ENCODE assay signal across 27 cellular contexts in the genomic region with DNA sequence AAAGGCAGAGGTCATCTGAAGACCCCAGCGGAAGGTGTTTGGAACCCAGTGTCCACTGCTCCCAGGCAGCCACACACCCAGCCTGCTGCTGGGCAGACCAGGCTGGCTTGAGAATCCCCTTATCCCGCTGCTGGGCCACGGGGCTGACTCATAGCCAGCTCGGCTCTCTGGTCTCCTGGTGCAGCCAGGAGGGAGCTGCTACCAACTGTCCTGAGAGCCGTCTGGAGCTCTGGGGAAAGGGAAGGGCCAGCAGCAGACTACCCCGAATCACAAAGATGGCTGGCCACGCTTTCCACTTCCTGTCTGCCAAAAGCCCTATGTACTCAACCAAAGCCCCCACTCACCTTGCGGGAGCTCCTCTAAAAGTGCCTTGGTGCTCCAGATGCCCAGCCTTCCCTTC. TPM values are rescaled to one million over a fixed set of nuclear protein-coding genes. Genes with fewer than 3 reads are reported as not detected.
DNase-seq lines count a peak whose midpoint lies in the region; ATAC-seq and TF ChIP-seq lines count a peak whose summit lies in the region.
"Had no signal": no experiment of that assay in that cellular context is flagged by ENCODE, and none has a peak within 500 bp of the region (broad histone marks: within the 10 kb centered on the region; RNA-seq: fewer than 3 reads in every experiment).

No MANE protein-coding gene starts in this region.

- H3K4me3 ChIP-seq in OCI-LY1 (ENCODE audit: low read depth, low read length, poor library complexity, severe bottlenecking), result no peak overlapping the region
- no peak overlapping the region for H3K4me3 ChIP-seq in endodermal cell (ENCODE audit: low read length)
- H3K4me3 ChIP-seq: lung, sigmoid colon, testis had no signal

- CTCF ChIA-PET in activated CD8-positive, alpha-beta T cell treated with anti-CD3 and anti-CD28 coated beads, Interleukin-2, amount 10 ng/mL, durations not matched to agents 7 days and 5 days (lab: Charles Lee), result interaction anchor here (2.3 to 4.0 kb wide), 4 partner anchors 9 to 153 kb away, joined by 8 to 46 read pairs (median 21); no protein-coding TSS in a partner anchor
- CTCF ChIA-PET in activated CD8-positive, alpha-beta T cell treated with anti-CD3 and anti-CD28 coated beads for 36 hours (lab: Charles Lee), result interaction anchor here (0.8 to 6.4 kb wide), 2 partner anchors 56 to 153 kb away, joined by 3 to 43 read pairs; no protein-coding TSS in a partner anchor

- H3F3A ChIP-seq in OCI-LY1 (ENCODE audit: insufficient read depth, low read length), result peaks cover 8% of the 10 kb centered on the region; the same call in 1 of the 2 replicates

- peaks cover 6% of the 10 kb centered on the region for H3K27me3 Mint-ChIP-seq in activated CD8-positive, alpha-beta T cell treated with anti-CD3 and anti-CD28 coated beads, Interleukin-2, amount 10 ng/mL, durations not matched to agents 7 days and 5 days (ENCODE audit: low read depth)
- H3K27me3 Mint-ChIP-seq in activated CD8-positive, alpha-beta T cell treated with anti-CD3 and anti-CD28 coated beads for 36 hours, result no peaks in the 10 kb centered on the region
- no peaks in the 10 kb centered on the region for H3K27me3 Mint-ChIP-seq in stimulated activated naive B cell treated with anti-CD40 and anti-IgM and Interleukin-4, amounts not matched to agents 10 μg/mL and 1 μg/mL and 100 μg/mL, for 72 hours
- H3K27me3 Mint-ChIP-seq in endodermal cell (ENCODE audit: insufficient read depth), result no peaks in the 10 kb centered on the region
- no peaks in the 10 kb centered on the region for H3K27me3 Mint-ChIP-seq in effector memory CD8-positive, alpha-beta T cell
- H3K27me3 Mint-ChIP-seq: CD4-positive, alpha-beta T cell had no signal

- H3K4me1 Mint-ChIP-seq in activated CD8-positive, alpha-beta T cell treated with anti-CD3 and anti-CD28 coated beads, Interleukin-2, amount 10 ng/mL, durations not matched to agents 7 days and 5 days (ENCODE audit: low read depth), result peaks cover 20% of the 10 kb centered on the region
- H3K4me1 Mint-ChIP-seq in activated CD8-positive, alpha-beta T cell treated with anti-CD3 and anti-CD28 coated beads for 36 hours (ENCODE audit: low read depth), result peaks cover 11% of the 10 kb centered on the region
- peaks cover 35 to 63% of the 10 kb centered on the region in 2 donors for H3K4me1 Mint-ChIP-seq in stimulated activated naive B cell treated with anti-CD40 and anti-IgM and Interleukin-4, amounts not matched to agents 10 μg/mL and 1 μg/mL and 100 μg/mL, for 72 hours
- peaks cover 17% of the 10 kb centered on the region for H3K4me1 Mint-ChIP-seq in endodermal cell
- H3K4me1 Mint-ChIP-seq in effector memory CD8-positive, alpha-beta T cell (ENCODE audit: low read depth in 2 of 2), result peaks cover 4 to 6% of the 10 kb centered on the region in 2 donors

- WGBS in endodermal cell (ENCODE audit: insufficient coverage in 1 of 2, insufficient read length in 1 of 2), 2 experiments, result 77 to 89% methylated on average over 6 to 8 of the region's 8 CpGs

- intact Hi-C loops in activated CD8-positive, alpha-beta T cell treated with anti-CD3 and anti-CD28 coated beads for 36 hours (cut with micrococcal nuclease), result loop anchor here (5.0 kb wide), 1 partner anchor 155 kb away; no protein-coding TSS in a partner anchor

- H3K9ac ChIP-seq in OCI-LY1 (ENCODE audit: low read length) (no peak overlapping the region), endodermal cell (ENCODE audit: extremely low read depth, low read length, poor library complexity, severe bottlenecking) (no peak overlapping the region)

- POLR2A ChIA-PET in activated CD8-positive, alpha-beta T cell treated with anti-CD3 and anti-CD28 coated beads, Interleukin-2, amount 10 ng/mL, durations not matched to agents 7 days and 5 days (lab: Charles Lee), result interaction anchor here (1.5 kb wide), 1 partner anchor 37 kb away, joined by 8 read pairs; no protein-coding TSS in a partner anchor
- POLR2A ChIA-PET in activated CD8-positive, alpha-beta T cell treated with anti-CD3 and anti-CD28 coated beads for 36 hours (lab: Charles Lee), result no interaction called here

- no peak overlapping the region for H3K27ac Mint-ChIP-seq in activated CD8-positive, alpha-beta T cell treated with anti-CD3 and anti-CD28 coated beads, Interleukin-2, amount 10 ng/mL, durations not matched to agents 7 days and 5 days
- H3K27ac Mint-ChIP-seq in activated CD8-positive, alpha-beta T cell treated with anti-CD3 and anti-CD28 coated beads for 36 hours, result no peak overlapping the region
- H3K27ac Mint-ChIP-seq in stimulated activated naive B cell treated with anti-CD40 and anti-IgM and Interleukin-4, amounts not matched to agents 10 μg/mL and 1 μg/mL and 100 μg/mL, for 72 hours, result peak overlapping the region; percentile 68
- H3K27ac Mint-ChIP-seq in endodermal cell, result no peak overlapping the region
- no peak overlapping the region for H3K27ac Mint-ChIP-seq in effector memory CD8-positive, alpha-beta T cell
- H3K27ac Mint-ChIP-seq: activated CD4-positive, alpha-beta T cell treated with anti-CD3 and anti-CD28 coated beads, Interleukin-2, amount 10 ng/mL, durations not matched to agents 7 days and 5 days; activated T-cell treated with anti-CD3 and anti-CD28 coated beads, Interleukin-2, amount 50 U/mL, for 72 hours; CD4-positive, alpha-beta T cell had no signal

- no peaks in the 10 kb centered on the region for H3K9me3 Mint-ChIP-seq in activated CD8-positive, alpha-beta T cell treated with anti-CD3 and anti-CD28 coated beads, Interleukin-2, amount 10 ng/mL, durations not matched to agents 7 days and 5 days (ENCODE audit: insufficient read depth)
- H3K9me3 Mint-ChIP-seq in activated CD8-positive, alpha-beta T cell treated with anti-CD3 and anti-CD28 coated beads for 36 hours, result no peaks in the 10 kb centered on the region
- H3K9me3 Mint-ChIP-seq in stimulated activated naive B cell treated with anti-CD40 and anti-IgM and Interleukin-4, amounts not matched to agents 10 μg/mL and 1 μg/mL and 100 μg/mL, for 72 hours, result no peaks in the 10 kb centered on the region
- peaks cover 4% of the 10 kb centered on the region for H3K9me3 Mint-ChIP-seq in endodermal cell
- no peaks in the 10 kb centered on the region for H3K9me3 Mint-ChIP-seq in effector memory CD8-positive, alpha-beta T cell
- H3K9me3 Mint-ChIP-seq: activated CD4-positive, alpha-beta T cell treated with anti-CD3 and anti-CD28 coated beads, Interleukin-2, amount 10 ng/mL, durations not matched to agents 7 days and 5 days; activated T-cell treated with anti-CD3 and anti-CD28 coated beads, Interleukin-2, amount 50 U/mL, for 72 hours; CD4-positive, alpha-beta T cell; neural crest cell had no signal

- H2AFZ ChIP-seq in OCI-LY1 (ENCODE audit: low read length), result no peak overlapping the region

- H3K4me1 ChIP-seq in OCI-LY1 (ENCODE audit: insufficient read depth, low read length, severe bottlenecking) (peaks cover 91% of the 10 kb centered on the region), endodermal cell (ENCODE audit: control insufficient read depth, insufficient read depth, low read length) (no peaks in the 10 kb centered on the region)

- H3K9me3 ChIP-seq in OCI-LY1 (ENCODE audit: low read length) (no peaks in the 10 kb centered on the region), endodermal cell (ENCODE audit: control insufficient read depth, low read length) (no peaks in the 10 kb centered on the region)
- H3K9me3 ChIP-seq: testis had no signal

- DNase-seq in activated CD8-positive, alpha-beta T cell treated with anti-CD3 and anti-CD28 coated beads, Interleukin-2, amount 10 ng/mL, durations not matched to agents 7 days and 5 days, result peak; percentile 19
- DNase-seq in activated CD8-positive, alpha-beta T cell treated with anti-CD3 and anti-CD28 coated beads for 36 hours, result no peak
- peak; percentile 28 for DNase-seq in iris pigment epithelial cell (ENCODE audit: low read depth)
- no peak for DNase-seq in stimulated activated naive B cell treated with anti-CD40 and anti-IgM and Interleukin-4, amounts not matched to agents 10 μg/mL and 1 μg/mL and 100 μg/mL, for 72 hours
- DNase-seq in endodermal cell, result no peak
- no peak for DNase-seq in effector memory CD8-positive, alpha-beta T cell
- DNase-seq: 8988T; activated CD4-positive, alpha-beta T cell treated with anti-CD3 and anti-CD28 coated beads, Interleukin-2, amount 10 ng/mL, durations not matched to agents 7 days and 5 days; activated naive CD4-positive, alpha-beta T cell treated with anti-CD3 and anti-CD28 coated beads, Interleukin-2, amount 50 U/mL, for 16 hours; activated T-cell treated with anti-CD3 and anti-CD28 coated beads, Interleukin-2, amount 50 U/mL, for 72 hours; amniotic stem cell; CD4-positive, alpha-beta T cell; kidney glomerular epithelial cell; NCI-H1417 treated with DMSO at 0.1 percent for 48 hours; NCI-H2081 treated with DMSO at 0.1 percent for 48 hours; NCI-H345; NCI-H748 treated with DMSO at 0.1 percent for 48 hours; sigmoid colon; stimulated activated naive CD4-positive, alpha-beta T cell treated with Interleukin-2 at 50 U/mL for 16 hours; testis had no signal

- H3K36me3 Mint-ChIP-seq in activated CD8-positive, alpha-beta T cell treated with anti-CD3 and anti-CD28 coated beads, Interleukin-2, amount 10 ng/mL, durations not matched to agents 7 days and 5 days (ENCODE audit: low read depth), result peaks cover 2% of the 10 kb centered on the region
- H3K36me3 Mint-ChIP-seq in activated CD8-positive, alpha-beta T cell treated with anti-CD3 and anti-CD28 coated beads for 36 hours (ENCODE audit: low read depth), result no peaks in the 10 kb centered on the region
- H3K36me3 Mint-ChIP-seq in stimulated activated naive B cell treated with anti-CD40 and anti-IgM and Interleukin-4, amounts not matched to agents 10 μg/mL and 1 μg/mL and 100 μg/mL, for 72 hours, result peaks cover 60 to 69% of the 10 kb centered on the region in 2 donors
- H3K36me3 Mint-ChIP-seq in endodermal cell (ENCODE audit: low read depth), result peaks cover 31% of the 10 kb centered on the region
- no peaks in the 10 kb centered on the region for H3K36me3 Mint-ChIP-seq in effector memory CD8-positive, alpha-beta T cell (ENCODE audit: insufficient read depth)

- H3K36me3 ChIP-seq in OCI-LY1 (ENCODE audit: insufficient read depth, low read length) (no peaks in the 10 kb centered on the region), endodermal cell (ENCODE audit: control insufficient read depth, insufficient read depth, low read length) (peaks cover 16% of the 10 kb centered on the region)

- ATAC-seq in activated CD8-positive, alpha-beta T cell treated with anti-CD3 and anti-CD28 coated beads, Interleukin-2, amount 10 ng/mL, durations not matched to agents 7 days and 5 days, result no peak
- no peak for ATAC-seq in activated CD8-positive, alpha-beta T cell treated with anti-CD3 and anti-CD28 coated beads for 36 hours
- ATAC-seq in stimulated activated naive B cell treated with anti-CD40 and anti-IgM and Interleukin-4, amounts not matched to agents 10 μg/mL and 1 μg/mL and 100 μg/mL, for 72 hours (replicated peaks), result no peak
- no peak for ATAC-seq in HG03378 (IDR thresholded peaks at IDR 0.05; ENCODE audit: unreplicated experiment)
- no peak for ATAC-seq in effector memory CD8-positive, alpha-beta T cell (replicated peaks)
- ATAC-seq: activated T-cell treated with anti-CD3 and anti-CD28 coated beads, Interleukin-2, amount 50 U/mL, for 72 hours had no signal

- H3K4me3 Mint-ChIP-seq in activated CD8-positive, alpha-beta T cell treated with anti-CD3 and anti-CD28 coated beads, Interleukin-2, amount 10 ng/mL, durations not matched to agents 7 days and 5 days, result no peak overlapping the region
- no peak overlapping the region for H3K4me3 Mint-ChIP-seq in activated CD8-positive, alpha-beta T cell treated with anti-CD3 and anti-CD28 coated beads for 36 hours
- H3K4me3 Mint-ChIP-seq in stimulated activated naive B cell treated with anti-CD40 and anti-IgM and Interleukin-4, amounts not matched to agents 10 μg/mL and 1 μg/mL and 100 μg/mL, for 72 hours, result no peak overlapping the region
- no peak overlapping the region for H3K4me3 Mint-ChIP-seq in endodermal cell
- no peak overlapping the region for H3K4me3 Mint-ChIP-seq in effector memory CD8-positive, alpha-beta T cell
- H3K4me3 Mint-ChIP-seq: activated CD4-positive, alpha-beta T cell treated with anti-CD3 and anti-CD28 coated beads, Interleukin-2, amount 10 ng/mL, durations not matched to agents 7 days and 5 days; activated T-cell treated with anti-CD3 and anti-CD28 coated beads, Interleukin-2, amount 50 U/mL, for 72 hours; CD4-positive, alpha-beta T cell; neural crest cell had no signal

- no peaks in the 10 kb centered on the region for H4K20me1 ChIP-seq in OCI-LY1 (ENCODE audit: insufficient read depth, low read length)

- H3K27ac ChIP-seq in OCI-LY1 (ENCODE audit: low read depth, low read length, poor library complexity, severe bottlenecking), result peak overlapping the region; percentile 91
- H3K27ac ChIP-seq in endodermal cell (ENCODE audit: low read depth, low read length), result no peak overlapping the region
- H3K27ac ChIP-seq: sigmoid colon, testis had no signal

- no peaks in the 10 kb centered on the region for H3K9me2 ChIP-seq in OCI-LY1 (ENCODE audit: low read depth, low read length)

- no peak overlapping the region for H3K4me2 ChIP-seq in OCI-LY1 (ENCODE audit: low read length)

- no peaks in the 10 kb centered on the region for H3K27me3 ChIP-seq in OCI-LY1 (ENCODE audit: insufficient read depth, low read length)
- no peaks in the 10 kb centered on the region for H3K27me3 ChIP-seq in endodermal cell (ENCODE audit: control insufficient read depth, insufficient read depth, low read length, poor library complexity, severe bottlenecking)
- H3K27me3 ChIP-seq: sigmoid colon, testis had no signal

- H3K79me2 ChIP-seq in OCI-LY1 (ENCODE audit: insufficient read depth, low read length), result no peaks in the 10 kb centered on the region

- no peak for TF ChIP-seq CTCF in activated CD8-positive, alpha-beta T cell treated with anti-CD3 and anti-CD28 coated beads for 36 hours (IDR thresholded peaks at IDR 0.05)
- TF ChIP-seq CTCF in OCI-LY1 (IDR thresholded peaks at IDR 0.05; ENCODE audit: low read length) (no peak), endodermal cell (conservative IDR thresholded peaks at IDR 0.05) (no peak)

RNA-seq across cellular contexts. Expression of a gene that starts 38.3 kb away (rescaled TPM):
- 10 to 100 TPM; 11.2 to 12.5 TPM for total RNA-seq in activated CD8-positive, alpha-beta T cell treated with anti-CD3 and anti-CD28 coated beads, Interleukin-2, amount 10 ng/mL, durations not matched to agents 7 days and 5 days
- total RNA-seq in activated CD8-positive, alpha-beta T cell treated with anti-CD3 and anti-CD28 coated beads for 36 hours, result 1 to 10 TPM; 5.8 to 6.1 TPM
- 1 to 10 TPM; 3.7 to 4.4 TPM for total RNA-seq in endodermal cell
- 3.3 TPM for polyA plus RNA-seq in endodermal cell (2013, experiment 1 of 2)
- 4.1 TPM for polyA plus RNA-seq in endodermal cell (2013, experiment 2 of 2)

RNA-seq across cellular contexts. Expression of a gene that starts 41.8 kb away (rescaled TPM):
- total RNA-seq in activated CD8-positive, alpha-beta T cell treated with anti-CD3 and anti-CD28 coated beads, Interleukin-2, amount 10 ng/mL, durations not matched to agents 7 days and 5 days, result not detected
- total RNA-seq in activated CD8-positive, alpha-beta T cell treated with anti-CD3 and anti-CD28 coated beads for 36 hours, result not detected
- not detected for total RNA-seq in endodermal cell
- polyA plus RNA-seq in endodermal cell (2013, experiment 1 of 2), result not detected
- polyA plus RNA-seq in endodermal cell (2013, experiment 2 of 2), result not detected
- total RNA-seq: activated CD4-positive, alpha-beta T cell treated with anti-CD3 and anti-CD28 coated beads, Interleukin-2, amount 10 ng/mL, durations not matched to agents 7 days and 5 days; activated T-cell treated with anti-CD3 and anti-CD28 coated beads, Interleukin-2, amount 50 U/mL, for 72 hours; bronchial epithelial cell; CD4-positive, alpha-beta T cell; epithelial cell of proximal tubule; H1; neural crest cell; sigmoid colon had no signal
- polyA plus RNA-seq: sigmoid colon had no signal

Comparison
In these comparisons a context has a peak if more than half of its experiments do, and no peak if none do; other contexts are left out.
1. DNase-seq: peak in activated CD8-positive, alpha-beta T cell treated with anti-CD3 and anti-CD28 coated beads, Interleukin-2, amount 10 ng/mL, durations not matched to agents 7 days and 5 days (single experiment) and iris pigment epithelial cell (single experiment); none in activated CD8-positive, alpha-beta T cell treated with anti-CD3 and anti-CD28 coated beads for 36 hours (single experiment), stimulated activated naive B cell treated with anti-CD40 and anti-IgM and Interleukin-4, amounts not matched to agents 10 μg/mL and 1 μg/mL and 100 μg/mL, for 72 hours (single experiment), endodermal cell (single experiment) and effector memory CD8-positive, alpha-beta T cell (0 of 3).